In the genomic region with DNA sequence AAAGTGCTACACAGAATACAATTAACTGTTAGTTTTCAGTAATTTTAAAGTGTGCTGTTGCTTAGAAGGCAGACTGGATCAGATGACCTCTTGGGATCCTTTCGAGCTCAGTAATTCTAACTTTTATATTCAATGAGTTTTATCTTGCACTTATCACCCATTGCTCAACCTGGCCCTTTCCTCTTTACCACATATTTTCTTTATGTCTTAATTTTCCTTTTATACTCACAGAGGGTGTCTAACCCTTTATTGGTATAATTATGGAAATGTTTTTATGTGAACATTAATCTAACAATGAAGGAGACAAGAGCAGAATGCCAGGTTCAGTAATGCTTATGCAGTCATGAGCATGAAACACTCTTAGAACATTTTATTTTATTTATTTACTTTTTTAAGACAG, we compare ENCODE assay signal across 34 cellular contexts.
"Had no signal": no experiment of that assay in that cellular context is flagged by ENCODE, and none has a peak within 500 bp of the region (broad histone marks: within the 10 kb centered on the region; RNA-seq: fewer than 3 reads in every experiment).

No MANE protein-coding gene starts in this region.

- H3K4me1 Mint-ChIP-seq: activated naive CD4-positive, alpha-beta T cell treated with anti-CD3 and anti-CD28 coated beads, Interleukin-2, amount 50 U/mL, for 24 hours; brain had no signal

- DNase-seq: activated CD4-positive, alpha-beta T cell treated with anti-CD3 and anti-CD28 coated beads for 36 hours; activated CD4-positive, alpha-beta T cell treated with anti-CD3 and anti-CD28 coated beads, Interleukin-2, amount 10 ng/mL, durations not matched to agents 7 days and 5 days; activated CD4-positive, alpha-beta T cell treated with anti-CD3 and anti-CD28 coated beads, Interleukin-2, amount 50 U/mL, for 48 hours; activated CD8-positive, alpha-beta T cell treated with anti-CD3 and anti-CD28 coated beads, Interleukin-2, amount 10 ng/mL, durations not matched to agents 7 days and 5 days; activated gamma-delta T cell; activated naive CD4-positive, alpha-beta T cell treated with Interleukin-2 at 50 U/mL for 16 hours; activated naive CD8-positive, alpha-beta T cell treated with anti-CD3 and anti-CD28 coated beads, Interleukin-2, amount 10 ng/mL, durations not matched to agents 7 days and 5 days; activated T-cell treated with anti-CD3 and anti-CD28 coated beads, Interleukin-2, amount 50 U/mL, for 24 hours; caudate nucleus; cerebellar nuclear complex; Karpas-422; KBM-7; NCI-H1105; NCI-H1417 treated with DMSO at 0.1 percent for 48 hours; NCI-H187 treated with DMSO at 0.1 percent for 48 hours; NCI-H2081 treated with DMSO at 0.1 percent for 48 hours; NCI-H2171; NCI-H226; NCI-H446 treated with DMSO at 0.1 percent for 48 hours; NCI-H524; PC-9; SIG-M5 had no signal

- H3K4me3 Mint-ChIP-seq: activated CD4-positive, alpha-beta T cell treated with anti-CD3 and anti-CD28 coated beads for 36 hours; activated CD4-positive, alpha-beta T cell treated with anti-CD3 and anti-CD28 coated beads, Interleukin-2, amount 10 ng/mL, durations not matched to agents 7 days and 5 days; activated CD8-positive, alpha-beta T cell treated with anti-CD3 and anti-CD28 coated beads, Interleukin-2, amount 10 ng/mL, durations not matched to agents 7 days and 5 days; activated naive CD4-positive, alpha-beta T cell treated with anti-CD3 and anti-CD28 coated beads, Interleukin-2, amount 50 U/mL, for 24 hours; activated naive CD8-positive, alpha-beta T cell treated with anti-CD3 and anti-CD28 coated beads, Interleukin-2, amount 10 ng/mL, durations not matched to agents 7 days and 5 days; activated T-cell treated with anti-CD3 and anti-CD28 coated beads, Interleukin-2, amount 50 U/mL, for 24 hours; brain; T-helper 1 cell treated with Interleukin-12 subunit alpha and Interleukin-12 subunit beta and Interleukin-4 antibody, amounts not matched to agents 30 μg/mL and 1 μg/mL, for 36 hours; T-helper 2 cell treated with Interferon-gamma antibody and Interleukin-4, amounts not matched to agents 5 μg/mL and 100 μg/mL, for 36 hours; WTC11 had no signal

- ATAC-seq: activated CD4-positive, alpha-beta T cell treated with anti-CD3 and anti-CD28 coated beads for 36 hours; activated CD4-positive, CD25-positive, alpha-beta regulatory T cell treated with anti-CD3 and anti-CD28 coated beads, Interleukin-2, amount 50 U/mL, for 24 hours; activated CD8-positive, alpha-beta T cell treated with anti-CD3 and anti-CD28 coated beads, Interleukin-2, amount 10 ng/mL, durations not matched to agents 7 days and 5 days; Right ventricle myocardium inferior; WTC11 had no signal

- H3K27me3 Mint-ChIP-seq: activated CD4-positive, alpha-beta T cell treated with anti-CD3 and anti-CD28 coated beads, Interleukin-2, amount 10 ng/mL, durations not matched to agents 7 days and 5 days; activated naive CD4-positive, alpha-beta T cell treated with anti-CD3 and anti-CD28 coated beads, Interleukin-2, amount 50 U/mL, for 24 hours; activated T-cell treated with anti-CD3 and anti-CD28 coated beads, Interleukin-2, amount 50 U/mL, for 24 hours had no signal

- H2AFZ ChIP-seq: PC-9 had no signal

- H3K4me2 ChIP-seq: PC-9 had no signal

- H3K27ac ChIP-seq: PC-9, RWPE1 had no signal

- H3K36me3 Mint-ChIP-seq: activated naive CD4-positive, alpha-beta T cell treated with anti-CD3 and anti-CD28 coated beads, Interleukin-2, amount 50 U/mL, for 24 hours; activated naive CD8-positive, alpha-beta T cell treated with anti-CD3 and anti-CD28 coated beads, Interleukin-2, amount 10 ng/mL, durations not matched to agents 7 days and 5 days; brain; WTC11 had no signal

- FAIRE-seq: bronchial epithelial cell, RCC 7860, TTC549 had no signal

- H3K9me3 Mint-ChIP-seq: activated CD4-positive, alpha-beta T cell treated with anti-CD3 and anti-CD28 coated beads, Interleukin-2, amount 10 ng/mL, durations not matched to agents 7 days and 5 days; activated naive CD4-positive, alpha-beta T cell treated with anti-CD3 and anti-CD28 coated beads, Interleukin-2, amount 50 U/mL, for 24 hours; activated naive CD8-positive, alpha-beta T cell treated with anti-CD3 and anti-CD28 coated beads, Interleukin-2, amount 10 ng/mL, durations not matched to agents 7 days and 5 days; activated T-cell treated with anti-CD3 and anti-CD28 coated beads, Interleukin-2, amount 50 U/mL, for 24 hours; activated T-helper 2 cell treated with anti-CD3 and anti-CD28 coated beads, Interferon-gamma antibody, Interleukin-2, Interleukin-4, amounts not matched to agents 10 μg/mL and 5 μg/mL and 100 μg/mL, durations not matched to agents 14 hours and 24 hours and 36 hours; T-helper 1 cell treated with Interleukin-12 subunit alpha and Interleukin-12 subunit beta and Interleukin-4 antibody, amounts not matched to agents 30 μg/mL and 1 μg/mL, for 36 hours; T-helper 2 cell treated with Interferon-gamma antibody and Interleukin-4, amounts not matched to agents 5 μg/mL and 100 μg/mL, for 36 hours had no signal

- H3K27ac Mint-ChIP-seq: activated CD4-positive, alpha-beta T cell treated with anti-CD3 and anti-CD28 coated beads for 36 hours; activated CD4-positive, alpha-beta T cell treated with anti-CD3 and anti-CD28 coated beads, Interleukin-2, amount 10 ng/mL, durations not matched to agents 7 days and 5 days; activated CD8-positive, alpha-beta T cell treated with anti-CD3 and anti-CD28 coated beads, Interleukin-2, amount 10 ng/mL, durations not matched to agents 7 days and 5 days; activated naive CD4-positive, alpha-beta T cell treated with anti-CD3 and anti-CD28 coated beads, Interleukin-2, amount 50 U/mL, for 24 hours; activated naive CD8-positive, alpha-beta T cell treated with anti-CD3 and anti-CD28 coated beads, Interleukin-2, amount 10 ng/mL, durations not matched to agents 7 days and 5 days; activated T-cell treated with anti-CD3 and anti-CD28 coated beads, Interleukin-2, amount 50 U/mL, for 24 hours; activated T-helper 2 cell treated with anti-CD3 and anti-CD28 coated beads, Interferon-gamma antibody, Interleukin-2, Interleukin-4, amounts not matched to agents 10 μg/mL and 5 μg/mL and 100 μg/mL, durations not matched to agents 14 hours and 24 hours and 36 hours; brain; T-helper 1 cell treated with Interleukin-12 subunit alpha and Interleukin-12 subunit beta and Interleukin-4 antibody, amounts not matched to agents 30 μg/mL and 1 μg/mL, for 36 hours; T-helper 2 cell treated with Interferon-gamma antibody and Interleukin-4, amounts not matched to agents 5 μg/mL and 100 μg/mL, for 36 hours; WTC11 had no signal

- H3K4me3 ChIP-seq: PC-9 had no signal
